ENCODE assay signal across 8 cellular contexts in the genomic region with DNA sequence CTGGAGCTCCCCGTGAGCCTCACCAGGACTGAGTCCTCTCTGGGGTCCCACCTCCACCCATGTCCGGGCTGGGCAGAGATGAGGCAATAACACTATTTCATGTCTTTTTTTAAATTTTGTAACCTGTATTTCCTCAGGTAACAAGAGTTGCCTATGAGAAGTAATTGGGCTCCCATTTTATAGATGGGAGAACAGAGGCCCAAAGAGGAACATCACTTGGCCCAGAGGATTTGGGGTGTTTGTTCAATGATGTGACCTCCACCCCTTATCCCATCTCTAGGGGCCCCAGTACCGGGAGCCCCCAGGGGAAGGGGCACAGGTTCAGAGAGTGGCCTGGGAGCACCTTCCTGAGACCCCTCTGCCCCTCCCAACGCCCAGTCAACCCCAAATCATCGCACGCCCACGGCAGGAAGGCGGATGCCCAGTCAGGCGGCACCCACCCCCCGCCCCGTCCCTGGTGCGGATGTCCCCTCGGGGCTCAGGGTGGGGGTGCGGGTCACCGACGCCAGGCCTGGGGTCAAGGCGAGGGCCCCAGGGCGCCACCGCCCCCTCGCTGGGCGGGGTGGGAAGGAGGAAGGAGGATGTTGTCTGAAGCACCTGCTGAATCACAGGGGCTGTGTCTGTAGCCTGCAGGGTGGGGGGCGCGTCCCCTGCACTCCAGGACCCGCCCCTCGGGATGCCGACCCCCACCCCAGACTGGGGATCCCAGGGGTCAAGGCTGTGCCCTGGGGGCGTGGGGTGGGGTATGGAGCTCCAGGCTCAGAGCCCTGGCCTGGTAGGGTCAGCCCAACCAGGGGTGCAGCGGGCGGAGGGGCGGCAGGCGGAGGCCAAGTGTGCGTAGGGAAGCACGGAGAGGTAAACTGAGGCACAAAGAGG. TPM values are rescaled to one million over a fixed set of nuclear protein-coding genes. Genes with fewer than 3 reads are reported as not detected.
A peak's percentile ranks its signal among the peaks of the same experiment; 100 is the strongest.
DNase-seq lines count a peak whose midpoint lies in the region; ATAC-seq and TF ChIP-seq lines count a peak whose summit lies in the region.

No MANE protein-coding gene starts in this region.

- peak overlapping the region; percentile 85 for H3K4me3 Mint-ChIP-seq in stimulated activated naive CD8-positive, alpha-beta T cell treated with anti-CD3 and anti-CD28 coated beads, Interleukin-15, Interleukin-2, amounts not matched to agents 100 ng/mL and 50 ng/mL, for 24 hours

- H3K27ac ChIP-seq in adrenal gland = peak overlapping the region; percentile 84 to 93 (median 90)
- H3K27ac ChIP-seq in layer of hippocampus (ENCODE audit: low read depth, low read length) = peak overlapping the region; percentile 96

- POLR2A ChIA-PET in AG04449 (lab: Yijun Ruan, JAX) = interaction anchor here (0.6 to 4.1 kb wide), 3 partner anchors 9 to 158 kb away, joined by 3 to 36 read pairs (median 6); a partner anchor contains a TSS

- 12 to 22% (median 18%) methylated on average over 4 to 33 of the region's 33 CpGs for WGBS in adrenal gland, 4 donors

- no peaks in the 10 kb centered on the region for H3K9me3 ChIP-seq in adrenal gland (replicated peaks in 1 of 3)

- peaks cover 46 to 61% of the 10 kb centered on the region in 2 donors for H3K4me1 ChIP-seq in adrenal gland (replicated peaks in 1 of 2)

- DNase-seq in AG04449 (ENCODE audit: low read depth, low spot score) (no peak), NCI-H226 (peak; percentile 52), adrenal gland (peak in 1 of 7 donors; percentile 71), SKM-1 treated with dmso at 0.1 percent for 144 hours (lab: John Stamatoyannopoulos, UW; ENCODE audit: unreplicated experiment) (no peak), cortex of kidney (lab: John Stamatoyannopoulos, UW) (no peak)

- no peaks in the 10 kb centered on the region for H3K9me3 Mint-ChIP-seq in stimulated activated naive CD8-positive, alpha-beta T cell treated with anti-CD3 and anti-CD28 coated beads, Interleukin-15, Interleukin-2, amounts not matched to agents 100 ng/mL and 50 ng/mL, for 24 hours

- peaks cover 18% of the 10 kb centered on the region for H3K36me3 Mint-ChIP-seq in stimulated activated naive CD8-positive, alpha-beta T cell treated with anti-CD3 and anti-CD28 coated beads, Interleukin-15, Interleukin-2, amounts not matched to agents 100 ng/mL and 50 ng/mL, for 24 hours (ENCODE audit: low read depth)

- peaks cover 68% of the 10 kb centered on the region for H3K4me1 Mint-ChIP-seq in stimulated activated naive CD8-positive, alpha-beta T cell treated with anti-CD3 and anti-CD28 coated beads, Interleukin-15, Interleukin-2, amounts not matched to agents 100 ng/mL and 50 ng/mL, for 24 hours (ENCODE audit: low read depth)

- intact Hi-C loops in adrenal gland (cut with DNase I) = no loop called here

- peak overlapping the region; percentile 93 for H3K27ac Mint-ChIP-seq in stimulated activated naive CD8-positive, alpha-beta T cell treated with anti-CD3 and anti-CD28 coated beads, Interleukin-15, Interleukin-2, amounts not matched to agents 100 ng/mL and 50 ng/mL, for 24 hours

- H3K27me3 Mint-ChIP-seq in stimulated activated naive CD8-positive, alpha-beta T cell treated with anti-CD3 and anti-CD28 coated beads, Interleukin-15, Interleukin-2, amounts not matched to agents 100 ng/mL and 50 ng/mL, for 24 hours = no peaks in the 10 kb centered on the region

- TF ChIP-seq CTCF in AG04449 (IDR thresholded peaks at IDR 0.05; ENCODE audit: insufficient read depth, low read length, missing control alignments) (no peak), adrenal gland (IDR thresholded peaks at IDR 0.05) (no peak)

- CTCF ChIA-PET in AG04449 (lab: Yijun Ruan, JAX) = interaction anchor here (11.8 kb wide), 1 partner anchor 17 kb away, joined by 626 read pairs; a partner anchor contains a TSS

- H3K36me3 ChIP-seq in adrenal gland (replicated peaks in 1 of 2) = peaks cover 0 to 33% of the 10 kb centered on the region in 2 donors

- H3K4me3 ChIP-seq in AG04449 (ENCODE audit: low read depth, low read length) (peak overlapping the region; percentile 30; the same call in 1 of the 2 replicates), adrenal gland (peak overlapping the region in 1 of 4 donors; percentile 58)

- no peak for TF ChIP-seq POLR2A in adrenal gland (IDR thresholded peaks at IDR 0.05)

- no peaks in the 10 kb centered on the region for H3K27me3 ChIP-seq in adrenal gland
- H3K27me3 ChIP-seq in layer of hippocampus (ENCODE audit: control insufficient read depth, insufficient read depth, low read length) = no peaks in the 10 kb centered on the region

- peak; percentile 4 for ATAC-seq in GM21360 (IDR thresholded peaks at IDR 0.05; ENCODE audit: unreplicated experiment)

RNA-seq across cellular contexts. Expression of a gene that starts 9.0 kb away (rescaled TPM):
- total RNA-seq in adrenal gland = 1,000 to 10,000 TPM in 1 of 8 donors, 100 to 1,000 TPM in 7; 317 to 1,164 (median 685) TPM
- polyA plus RNA-seq in adrenal gland = 100 to 1,000 TPM; 360 to 990 (median 737) TPM

RNA-seq across cellular contexts. Expression of a gene that starts 11.7 kb away (rescaled TPM):
- total RNA-seq in adrenal gland = 100 to 1,000 TPM in 5 of 8 donors, 10 to 100 TPM in 3; 20.0 to 189 (median 113) TPM
- polyA plus RNA-seq in adrenal gland = 10 to 100 TPM; 15.5 to 73.0 (median 46.8) TPM

RNA-seq across cellular contexts. Expression of a gene that starts 15.2 kb away (rescaled TPM):
- 100 to 1,000 TPM in 3 of 8 donors, 10 to 100 TPM in 5; 67.4 to 279 (median 86.5) TPM for total RNA-seq in adrenal gland
- polyA plus RNA-seq in adrenal gland = 100 to 1,000 TPM in 2 of 3 donors, 1 to 10 TPM in 1; 3.8 to 139 (median 123) TPM

RNA-seq across cellular contexts. Expression of a gene that starts 18.6 kb away (rescaled TPM):
- 100 to 1,000 TPM in 7 of 8 donors, 10 to 100 TPM in 1; 80.2 to 435 (median 229) TPM for total RNA-seq in adrenal gland
- polyA plus RNA-seq in adrenal gland = 1,000 to 10,000 TPM in 1 of 3 donors, 100 to 1,000 TPM in 1, 10 to 100 TPM in 1; 15.6 to 1,534 (median 925) TPM

RNA-seq across cellular contexts. Expression of a gene that starts 22.3 kb away (rescaled TPM):
- total RNA-seq in adrenal gland = 1 to 10 TPM in 6 of 8 donors, not detected in 2; 1.0 to 5.0 (median 1.8) TPM
- polyA plus RNA-seq in adrenal gland = 1 to 10 TPM in 2 of 3 donors, under 1 TPM in 1; 0.09 to 9.3 (median 2.2) TPM
